Comparison of ENCODE assay signal across 10 cellular contexts in genomic region chr1:161019116-161019660, GRCh38. TPM values are rescaled to one million over a fixed set of nuclear protein-coding genes. Genes with fewer than 3 reads are reported as not detected.
A peak's percentile ranks its signal among the peaks of the same experiment; 100 is the strongest.
DNase-seq lines count a peak whose midpoint lies in the region; ATAC-seq and TF ChIP-seq lines count a peak whose summit lies in the region.
"Not testable (repeated sequence)": the region's sequence is repeated elsewhere in the genome, so short reads cannot be mapped to it uniquely, and the experiment has no call there.
"Had no signal": no experiment of that assay in that cellular context is flagged by ENCODE, and none has a peak within 500 bp of the region (broad histone marks: within the 10 kb centered on the region; RNA-seq: fewer than 3 reads in every experiment).

No MANE protein-coding gene starts in this region.

- not testable (repeated sequence) for H3K27me3 Mint-ChIP-seq in CD4-positive, CD25-positive, alpha-beta regulatory T cell; IgD-negative memory B cell; activated naive CD4-positive, alpha-beta T cell treated with anti-CD3 and anti-CD28 coated beads, Interleukin-2, amount 10 ng/mL, durations not matched to agents 7 days and 5 days; natural killer cell (ENCODE audit: low read depth in 2 of 2); stimulated activated memory B cell treated with anti-CD40 and anti-IgM and Interleukin-4, amounts not matched to agents 10 μg/mL and 1 μg/mL and 100 μg/mL, for 72 hours
- H3K27me3 Mint-ChIP-seq in endothelial cell (ENCODE audit: unreplicated experiment): peaks cover 13% of the 10 kb centered on the region

- not testable (repeated sequence) for ATAC-seq in CD4-positive, CD25-positive, alpha-beta regulatory T cell (ENCODE audit: low read depth in 2 of 2); natural killer cell; stimulated activated memory B cell treated with anti-CD40 and anti-IgM and Interleukin-4, amounts not matched to agents 10 μg/mL and 1 μg/mL and 100 μg/mL, for 72 hours

- H3K4me1 ChIP-seq in CD4-positive, CD25-positive, alpha-beta regulatory T cell (ENCODE audit: control insufficient read depth, insufficient read depth, low read length, poor library complexity, severe bottlenecking): peaks cover 23% of the 10 kb centered on the region
- peaks cover 27% of the 10 kb centered on the region for H3K4me1 ChIP-seq in iPS-20b (ENCODE audit: insufficient read depth, low read length)

- peak overlapping the region; percentile 97; the same call in 1 of the 2 replicates for H3K9ac ChIP-seq in iPS-20b (ENCODE audit: low read depth, low read length)

- not testable (repeated sequence) for H3K4me3 ChIP-seq in CD4-positive, CD25-positive, alpha-beta regulatory T cell (ENCODE audit: low read depth, low read length)
- peak overlapping the region; percentile 87 for H3K4me3 ChIP-seq in iPS-20b (ENCODE audit: low read length)

- H3K36me3 Mint-ChIP-seq in CD4-positive, CD25-positive, alpha-beta regulatory T cell; IgD-negative memory B cell; activated naive CD4-positive, alpha-beta T cell treated with anti-CD3 and anti-CD28 coated beads, Interleukin-2, amount 10 ng/mL, durations not matched to agents 7 days and 5 days; natural killer cell; stimulated activated memory B cell treated with anti-CD40 and anti-IgM and Interleukin-4, amounts not matched to agents 10 μg/mL and 1 μg/mL and 100 μg/mL, for 72 hours: not testable (repeated sequence)
- H3K36me3 Mint-ChIP-seq in endothelial cell (ENCODE audit: low read depth, unreplicated experiment): peaks cover 26% of the 10 kb centered on the region

- H3K9me3 Mint-ChIP-seq in CD4-positive, CD25-positive, alpha-beta regulatory T cell; IgD-negative memory B cell; activated naive CD4-positive, alpha-beta T cell treated with anti-CD3 and anti-CD28 coated beads, Interleukin-2, amount 10 ng/mL, durations not matched to agents 7 days and 5 days; endothelial cell (ENCODE audit: unreplicated experiment); natural killer cell; stimulated activated memory B cell treated with anti-CD40 and anti-IgM and Interleukin-4, amounts not matched to agents 10 μg/mL and 1 μg/mL and 100 μg/mL, for 72 hours: not testable (repeated sequence)

- not testable (repeated sequence) for TF ChIP-seq CTCF in endothelial cell (IDR thresholded peaks at IDR 0.05; ENCODE audit: unreplicated experiment); natural killer cell (IDR thresholded peaks at IDR 0.05)

- peaks cover 11 to 35% (median 32%) of the 10 kb centered on the region in 4 donors for H3K4me1 Mint-ChIP-seq in CD4-positive, CD25-positive, alpha-beta regulatory T cell
- H3K4me1 Mint-ChIP-seq in IgD-negative memory B cell: peaks cover 11 to 23% (median 15%) of the 10 kb centered on the region in 3 donors
- peaks cover 37% of the 10 kb centered on the region for H3K4me1 Mint-ChIP-seq in activated naive CD4-positive, alpha-beta T cell treated with anti-CD3 and anti-CD28 coated beads, Interleukin-2, amount 10 ng/mL, durations not matched to agents 7 days and 5 days
- H3K4me1 Mint-ChIP-seq in endothelial cell (ENCODE audit: unreplicated experiment): peaks cover 52% of the 10 kb centered on the region
- H3K4me1 Mint-ChIP-seq in natural killer cell: peaks cover 29 to 41% of the 10 kb centered on the region in 2 donors
- peaks cover 45% of the 10 kb centered on the region for H3K4me1 Mint-ChIP-seq in stimulated activated memory B cell treated with anti-CD40 and anti-IgM and Interleukin-4, amounts not matched to agents 10 μg/mL and 1 μg/mL and 100 μg/mL, for 72 hours

- not testable (repeated sequence) for DNase-seq in CD4-positive, CD25-positive, alpha-beta regulatory T cell; activated naive CD4-positive, alpha-beta T cell treated with anti-CD3 and anti-CD28 coated beads, Interleukin-2, amount 10 ng/mL, durations not matched to agents 7 days and 5 days; endothelial cell (ENCODE audit: low spot score); natural killer cell
- DNase-seq in SKM-1 (lab: John Stamatoyannopoulos, UW; ENCODE audit: unreplicated experiment): peak; percentile 62

- CTCF ChIA-PET in activated naive CD4-positive, alpha-beta T cell treated with anti-CD3 and anti-CD28 coated beads, Interleukin-2, amount 10 ng/mL, durations not matched to agents 7 days and 5 days (lab: Charles Lee): interaction anchor here (1.1 to 2.7 kb wide), 2 partner anchors 22 to 24 kb away, joined by 3 to 22 read pairs; no protein-coding TSS in a partner anchor

- H3K4me3 Mint-ChIP-seq in CD4-positive, CD25-positive, alpha-beta regulatory T cell: peak overlapping the region in 3 of 4 donors; percentile 22 to 95 (median 84)
- H3K4me3 Mint-ChIP-seq in IgD-negative memory B cell (peak overlapping the region in 3 of 4 donors; percentile 69 to 98 (median 91)), endothelial cell (ENCODE audit: unreplicated experiment) (peak overlapping the region; percentile 99), natural killer cell (peak overlapping the region; percentile 95)
- H3K4me3 Mint-ChIP-seq in activated naive CD4-positive, alpha-beta T cell treated with anti-CD3 and anti-CD28 coated beads, Interleukin-2, amount 10 ng/mL, durations not matched to agents 7 days and 5 days: peak overlapping the region; percentile 11
- peak overlapping the region; percentile 11 for H3K4me3 Mint-ChIP-seq in stimulated activated memory B cell treated with anti-CD40 and anti-IgM and Interleukin-4, amounts not matched to agents 10 μg/mL and 1 μg/mL and 100 μg/mL, for 72 hours

- not testable (repeated sequence) for H3K27ac ChIP-seq in CD4-positive, CD25-positive, alpha-beta regulatory T cell (ENCODE audit: insufficient read depth, low read length, poor library complexity, severe bottlenecking); iPS-20b (ENCODE audit: low read length)

- not testable (repeated sequence) for H3K9me3 ChIP-seq in CD4-positive, CD25-positive, alpha-beta regulatory T cell (ENCODE audit: control insufficient read depth in 2 of 2, low read length in 2 of 2); iPS-20b (ENCODE audit: insufficient read depth, low read depth, low read length)

- H3K36me3 ChIP-seq in CD4-positive, CD25-positive, alpha-beta regulatory T cell (ENCODE audit: control insufficient read depth, insufficient read depth, low read length); iPS-20b (ENCODE audit: insufficient read depth, low read depth, low read length): not testable (repeated sequence)

- not testable (repeated sequence) for H3K27me3 ChIP-seq in CD4-positive, CD25-positive, alpha-beta regulatory T cell (ENCODE audit: control insufficient read depth, insufficient read depth, low read length); iPS-20b (ENCODE audit: insufficient read depth, low read length)

- H3K27ac Mint-ChIP-seq in CD4-positive, CD25-positive, alpha-beta regulatory T cell: peak overlapping the region in 1 of 3 donors; percentile 63
- H3K27ac Mint-ChIP-seq in IgD-negative memory B cell (peak overlapping the region in 1 of 3 donors; percentile 51), endothelial cell (ENCODE audit: unreplicated experiment) (peak overlapping the region; percentile 99), natural killer cell (peak overlapping the region; percentile 21 to 89)
- not testable (repeated sequence) for H3K27ac Mint-ChIP-seq in activated naive CD4-positive, alpha-beta T cell treated with anti-CD3 and anti-CD28 coated beads, Interleukin-2, amount 10 ng/mL, durations not matched to agents 7 days and 5 days; stimulated activated memory B cell treated with anti-CD40 and anti-IgM and Interleukin-4, amounts not matched to agents 10 μg/mL and 1 μg/mL and 100 μg/mL, for 72 hours

- intact Hi-C loops in natural killer cell (cut with micrococcal nuclease): not testable (repeated sequence)

RNA-seq across cellular contexts. Expression of gene F11R, which starts 1.8 kb away (rescaled TPM):
- total RNA-seq in CD4-positive, CD25-positive, alpha-beta regulatory T cell: 18.4 TPM
- polyA plus RNA-seq in CD4-positive, CD25-positive, alpha-beta regulatory T cell: 10 to 100 TPM in 1 of 4 donors, 1 to 10 TPM in 3; 6.3 to 11.2 (median 7.9) TPM
- 4.8 TPM for polyA plus RNA-seq in IgD-negative memory B cell
- total RNA-seq in endothelial cell (ENCODE audit: unreplicated experiment): 361 TPM
- total RNA-seq in natural killer cell: 10 to 100 TPM; 27.8 to 34.6 (median 30.2) TPM

RNA-seq across cellular contexts. Expression of gene TSTD1, which starts 19.6 kb away (rescaled TPM):
- total RNA-seq in CD4-positive, CD25-positive, alpha-beta regulatory T cell: 61.3 TPM
- 100 to 1,000 TPM; 340 to 451 (median 422) TPM for polyA plus RNA-seq in CD4-positive, CD25-positive, alpha-beta regulatory T cell
- 349 TPM for polyA plus RNA-seq in IgD-negative memory B cell
- 14.2 TPM for total RNA-seq in endothelial cell (ENCODE audit: unreplicated experiment)
- total RNA-seq in natural killer cell: 10 to 100 TPM; 31.8 to 36.3 (median 34.3) TPM
- total RNA-seq: HFFc6 had no signal

RNA-seq across cellular contexts. Expression of gene USF1, which starts 26.6 kb away (rescaled TPM):
- total RNA-seq in CD4-positive, CD25-positive, alpha-beta regulatory T cell: 102 TPM
- polyA plus RNA-seq in CD4-positive, CD25-positive, alpha-beta regulatory T cell: 1 to 10 TPM; 4.2 to 8.1 (median 6.1) TPM
- polyA plus RNA-seq in IgD-negative memory B cell: 13.5 TPM
- total RNA-seq in endothelial cell (ENCODE audit: unreplicated experiment) (121 TPM), natural killer cell (100 to 1,000 TPM; 113 to 121 (median 114) TPM)

RNA-seq across cellular contexts. Expression of gene ARHGAP30, which starts 50.5 kb away (rescaled TPM):
- total RNA-seq in CD4-positive, CD25-positive, alpha-beta regulatory T cell: 204 TPM
- 100 to 1,000 TPM; 144 to 159 (median 151) TPM for polyA plus RNA-seq in CD4-positive, CD25-positive, alpha-beta regulatory T cell
- polyA plus RNA-seq in IgD-negative memory B cell: 138 TPM
- total RNA-seq in endothelial cell (ENCODE audit: unreplicated experiment): 0.23 TPM
- 100 to 1,000 TPM; 246 to 310 (median 272) TPM for total RNA-seq in natural killer cell
- total RNA-seq: HFFc6, lung microvascular endothelial cell had no signal

Comparison
In these comparisons a context has a peak if more than half of its experiments do, and no peak if none do; other contexts are left out.
1. H3K4me3 Mint-ChIP-seq: peak in every context shown above with its lines; median percentile 99 in endothelial cell; 95 in natural killer cell; 91 in IgD-negative memory B cell; 84 in CD4-positive, CD25-positive, alpha-beta regulatory T cell; 11 in activated naive CD4-positive, alpha-beta T cell treated with anti-CD3 and anti-CD28 coated beads, Interleukin-2, amount 10 ng/mL, durations not matched to agents 7 days and 5 days; 11 in stimulated activated memory B cell treated with anti-CD40 and anti-IgM and Interleukin-4, amounts not matched to agents 10 μg/mL and 1 μg/mL and 100 μg/mL, for 72 hours.
2. RNA of gene F11R, which starts 1.8 kb away (total RNA-seq): 361 TPM in endothelial cell (single experiment); 27.8 to 34.6 TPM in natural killer cell and 18.4 TPM in CD4-positive, CD25-positive, alpha-beta regulatory T cell (single experiment); every median in the first group is over 10 times any median in the second.